Comparison of ENCODE assay signal across 1 cellular context in the genomic region with DNA sequence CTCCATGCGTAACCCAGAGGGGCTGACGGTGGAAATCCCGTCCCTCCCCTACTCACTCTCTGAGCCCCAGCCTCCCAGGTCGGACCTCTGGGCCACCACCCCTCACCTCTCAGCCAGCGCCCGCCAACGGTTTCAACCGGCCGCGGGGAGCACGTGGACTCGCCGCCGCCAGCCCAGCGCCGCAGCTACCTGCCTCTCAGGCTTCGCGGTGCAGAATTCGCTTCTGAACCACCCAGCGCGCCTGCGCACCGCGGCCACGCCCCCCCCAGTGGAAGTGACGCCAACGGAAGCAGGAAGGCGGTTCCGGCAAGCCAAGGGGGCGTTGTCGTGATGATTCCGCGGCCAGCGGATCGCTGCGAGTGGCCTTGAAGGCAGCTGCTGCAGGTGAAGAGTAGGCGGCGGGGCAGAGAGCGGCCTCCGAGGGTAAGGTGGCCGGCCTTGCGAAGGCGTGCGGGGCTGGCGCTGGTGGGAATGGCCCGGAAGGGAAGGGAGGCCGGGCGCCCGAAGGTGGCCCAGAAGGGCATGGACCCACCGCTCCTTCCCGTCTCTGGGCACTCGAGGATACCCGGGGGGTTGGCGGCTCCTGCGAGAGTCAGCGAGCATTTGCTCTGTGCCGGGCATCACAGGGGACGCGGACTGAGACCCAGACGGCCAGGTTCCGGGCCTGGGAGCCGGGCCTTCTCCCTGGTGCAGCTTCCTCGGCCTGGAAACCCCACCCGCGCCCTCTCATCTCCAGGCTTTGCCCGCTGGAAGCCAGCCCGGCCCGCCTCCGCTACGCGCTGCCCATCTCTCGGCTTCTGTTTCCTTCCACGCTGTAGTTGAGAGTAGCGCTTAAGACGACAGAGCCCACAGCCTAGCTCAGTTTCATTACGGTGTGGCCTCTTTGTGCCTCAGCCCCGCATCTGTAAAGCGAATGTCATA.
TF ChIP-seq lines count a peak whose summit lies in the region.

Gene LYAR (minus strand): TSS at position 225 of the 921 bp plus-strand sequence. CDS start 6,412 bp downstream, outside the sequence.
A gene with protein sequence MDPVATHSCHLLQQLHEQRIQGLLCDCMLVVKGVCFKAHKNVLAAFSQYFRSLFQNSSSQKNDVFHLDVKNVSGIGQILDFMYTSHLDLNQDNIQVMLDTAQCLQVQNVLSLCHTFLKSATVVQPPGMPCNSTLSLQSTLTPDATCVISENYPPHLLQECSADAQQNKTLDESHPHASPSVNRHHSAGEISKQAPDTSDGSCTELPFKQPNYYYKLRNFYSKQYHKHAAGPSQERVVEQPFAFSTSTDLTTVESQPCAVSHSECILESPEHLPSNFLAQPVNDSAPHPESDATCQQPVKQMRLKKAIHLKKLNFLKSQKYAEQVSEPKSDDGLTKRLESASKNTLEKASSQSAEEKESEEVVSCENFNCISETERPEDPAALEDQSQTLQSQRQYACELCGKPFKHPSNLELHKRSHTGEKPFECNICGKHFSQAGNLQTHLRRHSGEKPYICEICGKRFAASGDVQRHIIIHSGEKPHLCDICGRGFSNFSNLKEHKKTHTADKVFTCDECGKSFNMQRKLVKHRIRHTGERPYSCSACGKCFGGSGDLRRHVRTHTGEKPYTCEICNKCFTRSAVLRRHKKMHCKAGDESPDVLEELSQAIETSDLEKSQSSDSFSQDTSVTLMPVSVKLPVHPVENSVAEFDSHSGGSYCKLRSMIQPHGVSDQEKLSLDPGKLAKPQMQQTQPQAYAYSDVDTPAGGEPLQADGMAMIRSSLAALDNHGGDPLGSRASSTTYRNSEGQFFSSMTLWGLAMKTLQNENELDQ (plus strand): TSS at position 322 of the 921 bp plus-strand sequence. CDS start 9,695 bp downstream, outside the sequence.

TF ChIP-seq in GM12878, 131 proteins besides CTCF, POLR2A, EP300 and RAD21 (continued from another document):
- TF ChIP-seq E4F1 (IDR thresholded peaks at IDR 0.05; ENCODE audit: borderline replicate concordance, partially characterized antibody) (peak; percentile 72), FOXM1 (IDR thresholded peaks at IDR 0.05; ENCODE audit: low read depth, low read length) (no peak), CHD1 (IDR thresholded peaks at IDR 0.05; ENCODE audit: low read depth, low read length) (no peak), PAX8 (IDR thresholded peaks at IDR 0.05) (no peak), KDM1A (IDR thresholded peaks at IDR 0.05; ENCODE audit: borderline replicate concordance) (no peak), BCL11A (IDR thresholded peaks at IDR 0.05; ENCODE audit: low read depth, low read length) (no peak), ZNF274 (IDR thresholded peaks at IDR 0.05; ENCODE audit: insufficient read depth, insufficient read length) (no peak), SUZ12 (IDR thresholded peaks at IDR 0.05; ENCODE audit: unreplicated experiment) (no peak), ZNF217 (IDR thresholded peaks at IDR 0.05) (no peak), ZZZ3 (IDR thresholded peaks at IDR 0.05; ENCODE audit: control insufficient read depth, insufficient read length, low read depth) (no peak), ATF7 (IDR thresholded peaks at IDR 0.05; ENCODE audit: low read depth) (no peak), SMAD5 (IDR thresholded peaks at IDR 0.05; ENCODE audit: low read depth) (peak; percentile 78; the same call in 1 of the 2 replicates), CBX5 (IDR thresholded peaks at IDR 0.05; ENCODE audit: low read depth) (no peak), E2F8 (IDR thresholded peaks at IDR 0.05; ENCODE audit: low read depth, partially characterized antibody) (no peak), NFXL1 (IDR thresholded peaks at IDR 0.05; ENCODE audit: borderline replicate concordance) (no peak), IRF4 (IDR thresholded peaks at IDR 0.05; ENCODE audit: low read depth, low read length) (no peak), YY1 (IDR thresholded peaks at IDR 0.05; ENCODE audit: low read depth, low read length) (0 out of 2 replicates have a peak, but pooled peaks have one; percentile 33), ZNF687 (IDR thresholded peaks at IDR 0.05) (no peak), TCF3 (IDR thresholded peaks at IDR 0.05; ENCODE audit: borderline replicate concordance, insufficient read depth, low read depth, low read length) (no peak), RBBP5 (conservative IDR thresholded peaks at IDR 0.05) (no peak), SIN3A (IDR thresholded peaks at IDR 0.05; ENCODE audit: low read depth, low read length) (peak; percentile 96), MEF2B (IDR thresholded peaks at IDR 0.05; ENCODE audit: partially characterized antibody, poor library complexity, severe bottlenecking) (no peak)
- TF ChIP-seq, protein P1, sequence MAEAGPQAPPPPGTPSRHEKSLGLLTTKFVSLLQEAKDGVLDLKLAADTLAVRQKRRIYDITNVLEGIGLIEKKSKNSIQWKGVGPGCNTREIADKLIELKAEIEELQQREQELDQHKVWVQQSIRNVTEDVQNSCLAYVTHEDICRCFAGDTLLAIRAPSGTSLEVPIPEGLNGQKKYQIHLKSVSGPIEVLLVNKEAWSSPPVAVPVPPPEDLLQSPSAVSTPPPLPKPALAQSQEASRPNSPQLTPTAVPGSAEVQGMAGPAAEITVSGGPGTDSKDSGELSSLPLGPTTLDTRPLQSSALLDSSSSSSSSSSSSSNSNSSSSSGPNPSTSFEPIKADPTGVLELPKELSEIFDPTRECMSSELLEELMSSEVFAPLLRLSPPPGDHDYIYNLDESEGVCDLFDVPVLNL (IDR thresholded peaks at IDR 0.05; ENCODE audit: low read depth, low read length), result peak; percentile 87
- TF ChIP-seq, protein P2, sequence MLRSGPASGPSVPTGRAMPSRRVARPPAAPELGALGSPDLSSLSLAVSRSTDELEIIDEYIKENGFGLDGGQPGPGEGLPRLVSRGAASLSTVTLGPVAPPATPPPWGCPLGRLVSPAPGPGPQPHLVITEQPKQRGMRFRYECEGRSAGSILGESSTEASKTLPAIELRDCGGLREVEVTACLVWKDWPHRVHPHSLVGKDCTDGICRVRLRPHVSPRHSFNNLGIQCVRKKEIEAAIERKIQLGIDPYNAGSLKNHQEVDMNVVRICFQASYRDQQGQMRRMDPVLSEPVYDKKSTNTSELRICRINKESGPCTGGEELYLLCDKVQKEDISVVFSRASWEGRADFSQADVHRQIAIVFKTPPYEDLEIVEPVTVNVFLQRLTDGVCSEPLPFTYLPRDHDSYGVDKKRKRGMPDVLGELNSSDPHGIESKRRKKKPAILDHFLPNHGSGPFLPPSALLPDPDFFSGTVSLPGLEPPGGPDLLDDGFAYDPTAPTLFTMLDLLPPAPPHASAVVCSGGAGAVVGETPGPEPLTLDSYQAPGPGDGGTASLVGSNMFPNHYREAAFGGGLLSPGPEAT (IDR thresholded peaks at IDR 0.05; ENCODE audit: low read depth), result 0 out of 2 replicates have a peak, but pooled peaks have one; percentile 30
